Comparison of ENCODE assay signal across 19 cellular contexts in genomic region chr2:237101118-237101979, GRCh38. TPM values are rescaled to one million over a fixed set of nuclear protein-coding genes. Genes with fewer than 3 reads are reported as not detected.
DNase-seq lines count a peak whose midpoint lies in the region; ATAC-seq and TF ChIP-seq lines count a peak whose summit lies in the region.
"Had no signal": no experiment of that assay in that cellular context is flagged by ENCODE, and none has a peak within 500 bp of the region (broad histone marks: within the 10 kb centered on the region; RNA-seq: fewer than 3 reads in every experiment).

No MANE protein-coding gene starts in this region.

- no peaks in the 10 kb centered on the region for H3K9me3 ChIP-seq in breast epithelium
- H3K9me3 ChIP-seq: HAP-1 had no signal

- H3K27ac ChIP-seq in breast epithelium: no peak overlapping the region

- no peak overlapping the region for H3K4me3 Mint-ChIP-seq in MCF 10A (ENCODE audit: unreplicated experiment)
- H3K4me3 Mint-ChIP-seq in WTC11: no peak overlapping the region
- H3K4me3 Mint-ChIP-seq: B cell had no signal

- no peak for TF ChIP-seq POLR2A in breast epithelium (IDR thresholded peaks at IDR 0.05)

- TF ChIP-seq CTCF in MCF 10A (IDR thresholded peaks at IDR 0.05; ENCODE audit: unreplicated experiment) (no peak), breast epithelium (IDR thresholded peaks at IDR 0.05) (no peak), WTC11 (IDR thresholded peaks at IDR 0.05) (no peak)

- H3K36me3 Mint-ChIP-seq in MCF 10A (ENCODE audit: insufficient read depth, unreplicated experiment): peaks cover 96% of the 10 kb centered on the region
- H3K36me3 Mint-ChIP-seq in WTC11: peaks cover 33% of the 10 kb centered on the region

- POLR2A ChIA-PET in MCF 10A (lab: Yijun Ruan, JAX) (interaction anchor here (0.8 to 3.0 kb wide), 7 partner anchors 8 to 20 kb away, joined by 3 to 30 read pairs (median 4); partner anchors contain the start of gene COPS8), WTC11 (lab: Charles Lee) (interaction anchor here (1.2 kb wide), 1 partner anchor 16 kb away, joined by 3 read pairs; no protein-coding TSS in a partner anchor)

- intact Hi-C loops in MCF 10A (cut with micrococcal nuclease): no loop called here
- intact Hi-C loops in breast epithelium (cut with DNase I; ENCODE audit: low total_unique reads): no loop called here

- no peak for DNase-seq in MCF 10A (ENCODE audit: unreplicated experiment)
- no peak for DNase-seq in breast epithelium (ENCODE audit: low spot score in 2 of 2)
- DNase-seq in WTC11 (ENCODE audit: low spot score): peak; percentile 29
- DNase-seq in iPS-NIHi11 (ENCODE audit: low spot score): peak; percentile 37
- DNase-seq in stimulated activated naive CD4-positive, alpha-beta T cell (lab: John Stamatoyannopoulos, UW): no peak
- no peak for DNase-seq in NCI-H2107 treated with DMSO at 0.1 percent for 48 hours (lab: John Stamatoyannopoulos, UW; ENCODE audit: unreplicated experiment)
- no peak for DNase-seq in DMS 273 (lab: John Stamatoyannopoulos, UW; ENCODE audit: unreplicated experiment)
- DNase-seq: 8988T, DMS 273 treated with DMSO at 0.1 percent for 48 hours, DND-41, KG1, MV-4-11, NCI-H1694 treated with DMSO at 0.1 percent for 48 hours, NCI-H510A treated with DMSO at 0.1 percent for 48 hours, NCI-H774, SIG-M5 had no signal

- H3K4me3 ChIP-seq in breast epithelium: no peak overlapping the region
- H3K4me3 ChIP-seq: HAP-1 had no signal

- no peaks in the 10 kb centered on the region for H3K4me1 ChIP-seq in breast epithelium
- H3K4me1 ChIP-seq: HAP-1 had no signal

- peak; percentile 99 for ATAC-seq in WTC11
- ATAC-seq in HG03159 (IDR thresholded peaks at IDR 0.05; ENCODE audit: unreplicated experiment): no peak

- CTCF ChIA-PET in MCF 10A (lab: Yijun Ruan, JAX) (interaction anchor here (0.6 to 1.1 kb wide), 3 partner anchors 15 to 474 kb away, joined by 3 to 5 read pairs (median 4); no protein-coding TSS in a partner anchor), WTC11 (lab: Charles Lee) (interaction anchor here (0.7 to 1.0 kb wide), 3 partner anchors 8 to 64 kb away, joined by 3 to 4 read pairs (median 4); partner anchors contain the start of gene COPS8)

- no TSS peak for BruUV-seq in MCF 10A (replicated peaks; lab: Mats Ljungman, UMichigan)

- H3K36me3 ChIP-seq in breast epithelium: peaks cover 8% of the 10 kb centered on the region

- H3K27ac Mint-ChIP-seq in MCF 10A (ENCODE audit: low read depth, unreplicated experiment): peak overlapping the region; percentile 51
- H3K27ac Mint-ChIP-seq in WTC11: peak overlapping the region; percentile 61; the same call in 1 of the 2 replicates
- H3K27ac Mint-ChIP-seq: B cell had no signal

- no peaks in the 10 kb centered on the region for H3K9me3 Mint-ChIP-seq in MCF 10A (ENCODE audit: unreplicated experiment)
- H3K9me3 Mint-ChIP-seq in WTC11: no peaks in the 10 kb centered on the region

- peaks cover 16% of the 10 kb centered on the region for H3K4me1 Mint-ChIP-seq in MCF 10A (ENCODE audit: insufficient read depth, unreplicated experiment)
- H3K4me1 Mint-ChIP-seq in WTC11: peaks cover 15% of the 10 kb centered on the region
- H3K4me1 Mint-ChIP-seq: B cell had no signal

- H3K27me3 Mint-ChIP-seq in MCF 10A (ENCODE audit: insufficient read depth, unreplicated experiment) (no peaks in the 10 kb centered on the region), WTC11 (ENCODE audit: low read depth) (no peaks in the 10 kb centered on the region)
- H3K27me3 Mint-ChIP-seq: B cell had no signal

- H3K27me3 ChIP-seq in breast epithelium: no peaks in the 10 kb centered on the region

TF ChIP-seq in WTC11, 78 proteins besides CTCF, POLR2A, EP300 and RAD21:
- no peak for TF ChIP-seq ZNF425 (CRISPR knock-in tag; conservative IDR thresholded peaks at IDR 0.05)
- TF ChIP-seq AR (CRISPR knock-in tag; IDR thresholded peaks at IDR 0.05): no peak
- TF ChIP-seq SOX15 (CRISPR knock-in tag; IDR thresholded peaks at IDR 0.05): no peak
- TF ChIP-seq E2F5 (CRISPR knock-in tag; IDR thresholded peaks at IDR 0.05): no peak
- no peak for TF ChIP-seq ZNF219 (CRISPR knock-in tag; IDR thresholded peaks at IDR 0.05; ENCODE audit: borderline replicate concordance)
- TF ChIP-seq ZNF263 (CRISPR knock-in tag; IDR thresholded peaks at IDR 0.05; ENCODE audit: low read depth): no peak
- no peak for TF ChIP-seq AFF4 (CRISPR knock-in tag; IDR thresholded peaks at IDR 0.05; ENCODE audit: borderline replicate concordance)
- no peak for TF ChIP-seq SMAD4 (CRISPR knock-in tag; IDR thresholded peaks at IDR 0.05)
- no peak for TF ChIP-seq NFYB (CRISPR knock-in tag; conservative IDR thresholded peaks at IDR 0.05; ENCODE audit: low read depth)
- TF ChIP-seq NFE2L1 (CRISPR knock-in tag; IDR thresholded peaks at IDR 0.05): no peak
- no peak for TF ChIP-seq MAX (CRISPR knock-in tag; IDR thresholded peaks at IDR 0.05)

RNA-seq across cellular contexts. Expression of gene COPS8, which starts 15.7 kb away (rescaled TPM):
- 249 and 274 TPM in 2 replicates for total RNA-seq in MCF 10A (2022)
- 100 to 1,000 TPM in 2 of 3 donors, 10 to 100 TPM in 1; 88.8 to 205 (median 103) TPM for total RNA-seq in breast epithelium
- total RNA-seq in WTC11 (2021): 51.0 to 65.9 TPM (median 60.1 TPM) in 3 replicates

Comparison
In these comparisons a context has a peak if more than half of its experiments do, and no peak if none do; other contexts are left out.
1. DNase-seq: peak in WTC11 (single experiment) and iPS-NIHi11 (single experiment); none in MCF 10A (single experiment), breast epithelium (0 of 2), stimulated activated naive CD4-positive, alpha-beta T cell (0 of 6), NCI-H2107 treated with DMSO at 0.1 percent for 48 hours (single experiment) and DMS 273 (single experiment).